Comparison of ENCODE assay signal across 8 cellular contexts in the genomic region with DNA sequence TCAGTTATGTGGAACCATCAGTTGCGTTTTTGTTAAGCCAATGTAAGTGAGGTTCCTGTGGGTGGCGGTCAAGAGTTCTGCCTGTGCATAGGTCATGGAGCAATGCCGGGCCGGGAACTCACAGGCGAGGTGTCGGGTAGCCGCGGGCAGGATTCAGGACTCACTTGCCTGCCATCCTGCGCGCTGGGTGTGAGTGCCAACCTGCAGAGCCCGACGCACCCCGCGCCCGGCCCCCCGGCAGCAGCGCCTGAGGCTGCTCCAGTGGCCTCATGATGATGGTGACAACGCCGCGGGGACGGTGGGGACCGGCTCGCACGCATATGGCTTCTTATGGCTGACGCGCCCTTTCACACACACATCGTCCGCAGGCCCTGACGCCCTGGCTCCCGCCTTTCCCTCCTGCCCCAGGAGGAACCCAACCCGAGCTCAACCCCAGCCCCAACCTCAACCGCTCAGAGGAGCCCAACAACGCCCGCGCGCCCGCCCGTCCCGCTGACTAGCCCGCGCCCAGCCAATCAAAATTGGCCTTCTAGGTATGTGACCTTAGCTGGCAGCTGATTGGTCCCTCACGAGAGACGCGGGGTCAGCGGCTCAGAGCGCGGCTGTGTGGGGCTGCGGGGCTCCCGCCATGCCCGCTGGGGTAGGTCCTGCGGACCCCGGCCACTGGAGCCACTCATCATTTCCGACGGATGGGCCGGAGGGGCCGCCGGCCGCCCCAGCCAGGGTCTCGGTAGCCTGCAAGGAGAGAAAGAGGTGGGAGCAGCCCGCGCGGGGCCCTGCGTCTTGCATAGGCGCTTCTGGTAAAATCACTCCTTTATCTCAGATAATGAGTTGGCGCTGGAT. TPM values are rescaled to one million over a fixed set of nuclear protein-coding genes. Genes with fewer than 3 reads are reported as not detected.
DNase-seq lines count a peak whose midpoint lies in the region; TF ChIP-seq lines count a peak whose summit lies in the region.

A gene with protein sequence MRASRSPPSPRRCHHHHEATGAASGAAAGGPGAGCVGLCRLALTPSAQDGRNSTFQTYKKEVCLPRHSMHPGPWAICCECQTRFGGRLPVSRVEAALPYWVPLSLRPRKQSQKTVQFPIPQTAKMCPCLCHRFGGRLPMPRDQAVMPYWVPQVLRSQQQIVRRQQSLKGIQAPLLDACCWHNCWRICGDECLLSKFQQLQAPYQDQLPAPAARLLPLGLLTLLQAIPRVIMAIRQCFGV (minus strand): TSS at position 470 of the 843 bp plus-strand sequence. CDS start 150 bp downstream, at position 320.

- peaks cover 37% of the 10 kb centered on the region for H3K4me1 Mint-ChIP-seq in nephron progenitor cell
- H3K4me1 Mint-ChIP-seq in stimulated activated naive CD8-positive, alpha-beta T cell treated with anti-CD3 and anti-CD28 coated beads, Interleukin-15, Interleukin-2, amounts not matched to agents 100 ng/mL and 50 ng/mL, for 24 hours (ENCODE audit: low read depth), result peaks cover 21% of the 10 kb centered on the region

- peaks cover 3% of the 10 kb centered on the region for H3K27me3 Mint-ChIP-seq in nephron progenitor cell (ENCODE audit: low read depth, poor library complexity)
- no peaks in the 10 kb centered on the region for H3K27me3 Mint-ChIP-seq in stimulated activated naive CD8-positive, alpha-beta T cell treated with anti-CD3 and anti-CD28 coated beads, Interleukin-15, Interleukin-2, amounts not matched to agents 100 ng/mL and 50 ng/mL, for 24 hours

- H3K9me3 ChIP-seq in HAP-1, result no peaks in the 10 kb centered on the region

- H3K27ac Mint-ChIP-seq in nephron progenitor cell, result peak within 1 kb of the TSS; percentile 98
- peak within 1 kb of the TSS; percentile 98 for H3K27ac Mint-ChIP-seq in stimulated activated naive CD8-positive, alpha-beta T cell treated with anti-CD3 and anti-CD28 coated beads, Interleukin-15, Interleukin-2, amounts not matched to agents 100 ng/mL and 50 ng/mL, for 24 hours

- H3K36me3 ChIP-seq in HAP-1 (replicated peaks), result peaks cover 7% of the 10 kb centered on the region; the same call in 1 of the 2 replicates

- H3K4me3 ChIP-seq in HAP-1, result peak within 1 kb of the TSS; percentile 83

- no peaks in the 10 kb centered on the region for H3K36me3 Mint-ChIP-seq in nephron progenitor cell (ENCODE audit: low read depth)
- H3K36me3 Mint-ChIP-seq in stimulated activated naive CD8-positive, alpha-beta T cell treated with anti-CD3 and anti-CD28 coated beads, Interleukin-15, Interleukin-2, amounts not matched to agents 100 ng/mL and 50 ng/mL, for 24 hours (ENCODE audit: low read depth), result peaks cover 16% of the 10 kb centered on the region

- H3K4me3 Mint-ChIP-seq in nephron progenitor cell, result peak within 1 kb of the TSS; percentile 94
- peak within 1 kb of the TSS; percentile 97 for H3K4me3 Mint-ChIP-seq in stimulated activated naive CD8-positive, alpha-beta T cell treated with anti-CD3 and anti-CD28 coated beads, Interleukin-15, Interleukin-2, amounts not matched to agents 100 ng/mL and 50 ng/mL, for 24 hours

- H3K9me3 Mint-ChIP-seq in nephron progenitor cell, result no peaks in the 10 kb centered on the region
- no peaks in the 10 kb centered on the region for H3K9me3 Mint-ChIP-seq in stimulated activated naive CD8-positive, alpha-beta T cell treated with anti-CD3 and anti-CD28 coated beads, Interleukin-15, Interleukin-2, amounts not matched to agents 100 ng/mL and 50 ng/mL, for 24 hours

- TF ChIP-seq CTCF in nephron progenitor cell (IDR thresholded peaks at IDR 0.05), result peak; percentile 33

- H3K27me3 ChIP-seq in HAP-1 (ENCODE audit: low read depth), result no peaks in the 10 kb centered on the region

- in situ Hi-C loops in HAP-1 (cut with MboI; ENCODE audit: low sequenced_read_pairs), result no loop called here

- TF ChIP-seq POLR2A in Raji (IDR thresholded peaks at IDR 0.05; ENCODE audit: insufficient read depth, low read depth, low read length), result peak; percentile 80

- peaks cover 6% of the 10 kb centered on the region; the same call in 1 of the 2 replicates for H3K4me1 ChIP-seq in HAP-1

- peak; percentile 79 for DNase-seq in GF-D8 (lab: John Stamatoyannopoulos, UW)
- peak; percentile 85 to 97 for DNase-seq in HAP-1 (ENCODE audit: low spot score in 2 of 2)
- peak; percentile 93 for DNase-seq in M059J (ENCODE audit: low read depth)
- DNase-seq in activated effector memory CD4-positive, alpha-beta T cell treated with anti-CD3 and anti-CD28 coated beads, Interleukin-2, amount 50 U/mL, for 16 hours, result peak; percentile 98
- peak; percentile 90 for DNase-seq in fibroblast of the conjunctiva (ENCODE audit: low read depth)
- DNase-seq in nephron progenitor cell, result peak; percentile 97

RNA-seq across cellular contexts. Expression of the gene that starts here (rescaled TPM):
- total RNA-seq in M059J (2014; rRNA removed; shearing (Covaris generic)), result 2.4 and 3.1 TPM in 2 replicates

Comparison
In these comparisons a context has a peak if more than half of its experiments do, and no peak if none do; other contexts are left out.
1. Peak in every context shown above with its lines: DNase-seq and H3K4me3 ChIP-seq.